1 cellular context compared by ENCODE assay signal in genomic region chr20:40962733-40963504, GRCh38.
A peak's percentile ranks its signal among the peaks of the same experiment; 100 is the strongest.
TF ChIP-seq lines count a peak whose summit lies in the region.

No MANE protein-coding gene starts in this region.

TF ChIP-seq in HepG2, 621 proteins besides CTCF, POLR2A, EP300 and RAD21 (continued from another document and continues in another):
- TF ChIP-seq UBTF (CRISPR knock-in tag; IDR thresholded peaks at IDR 0.05) (peak; percentile 38; the same call in 1 of the 2 replicates), GATA4 (IDR thresholded peaks at IDR 0.05; ENCODE audit: borderline replicate concordance, low read depth) (no peak), ZNF407 (CRISPR knock-in tag; IDR thresholded peaks at IDR 0.05; ENCODE audit: not compliant biosample characterization) (peak; percentile 29), ZNF781 (CRISPR knock-in tag; IDR thresholded peaks at IDR 0.05; ENCODE audit: borderline replicate concordance, not compliant biosample characterization) (peak; percentile 63), HOXA3 (CRISPR knock-in tag; IDR thresholded peaks at IDR 0.05) (peak; percentile 13; the same call in 1 of the 2 replicates), ZNF224 (CRISPR knock-in tag; IDR thresholded peaks at IDR 0.05) (peak; percentile 48; the same call in 1 of the 2 replicates), ZNF138 (CRISPR knock-in tag; IDR thresholded peaks at IDR 0.05; ENCODE audit: low read depth) (0 out of 2 replicates have a peak, but pooled peaks have one; percentile 43), ZNF350 (CRISPR knock-in tag; IDR thresholded peaks at IDR 0.05; ENCODE audit: borderline replicate concordance, low read depth) (peak; percentile 68; the same call in 1 of the 2 replicates), ARNTL (CRISPR knock-in tag; IDR thresholded peaks at IDR 0.05) (no peak), ARHGAP35 (CRISPR knock-in tag; IDR thresholded peaks at IDR 0.05; ENCODE audit: borderline replicate concordance) (0 out of 2 replicates have a peak, but pooled peaks have one; percentile 51), ZBTB8A (CRISPR knock-in tag; IDR thresholded peaks at IDR 0.05; ENCODE audit: borderline replicate concordance, low read depth) (no peak), ZNF543 (CRISPR knock-in tag; IDR thresholded peaks at IDR 0.05) (0 out of 2 replicates have a peak, but pooled peaks have one; percentile 38), ZGPAT (CRISPR knock-in tag; IDR thresholded peaks at IDR 0.05) (peak; percentile 52; the same call in 1 of the 2 replicates), ZNF567 (CRISPR knock-in tag; IDR thresholded peaks at IDR 0.05; ENCODE audit: borderline replicate concordance) (no peak), ZNF710 (CRISPR knock-in tag; IDR thresholded peaks at IDR 0.05; ENCODE audit: borderline replicate concordance) (0 out of 2 replicates have a peak, but pooled peaks have one; percentile 9), ZNF496 (CRISPR knock-in tag; IDR thresholded peaks at IDR 0.05; ENCODE audit: insufficient replicate concordance) (no peak), HNRNPLL (IDR thresholded peaks at IDR 0.05; ENCODE audit: low read depth, low read length, poor library complexity, severe bottlenecking) (peak; percentile 22), ZUFSP (CRISPR knock-in tag; IDR thresholded peaks at IDR 0.05; ENCODE audit: borderline replicate concordance) (no peak), MYC (CRISPR knock-in tag; IDR thresholded peaks at IDR 0.05; ENCODE audit: borderline replicate concordance) (0 out of 2 replicates have a peak, but pooled peaks have one; percentile 2), YEATS2 (CRISPR knock-in tag; IDR thresholded peaks at IDR 0.05; ENCODE audit: borderline replicate concordance) (0 out of 2 replicates have a peak, but pooled peaks have one; percentile 28), RBAK (CRISPR knock-in tag; IDR thresholded peaks at IDR 0.05) (no peak), ZNF331 (CRISPR knock-in tag; IDR thresholded peaks at IDR 0.05) (peak; percentile 57; the same call in 1 of the 2 replicates), ZBTB14 (CRISPR knock-in tag; IDR thresholded peaks at IDR 0.05) (no peak), FOXK1 (CRISPR knock-in tag; IDR thresholded peaks at IDR 0.05; ENCODE audit: borderline replicate concordance, low read depth) (peak; percentile 39; the same call in 1 of the 2 replicates), ZBTB33 (CRISPR knock-in tag; IDR thresholded peaks at IDR 0.05) (no peak), PTBP1 (IDR thresholded peaks at IDR 0.05; ENCODE audit: low read depth, low read length, poor library complexity, severe bottlenecking) (peak; percentile 65), GABPB1 (CRISPR knock-in tag; IDR thresholded peaks at IDR 0.05) (no peak; the same call in 1 of the 2 replicates), ZNF776 (CRISPR knock-in tag; IDR thresholded peaks at IDR 0.05) (0 out of 2 replicates have a peak, but pooled peaks have one; percentile 15), PRDM10 (CRISPR knock-in tag; IDR thresholded peaks at IDR 0.05; ENCODE audit: low read depth) (0 out of 2 replicates have a peak, but pooled peaks have one; percentile 32), ZNF121 (CRISPR knock-in tag; IDR thresholded peaks at IDR 0.05) (no peak), ZMYM3 (CRISPR knock-in tag; IDR thresholded peaks at IDR 0.05) (peak; percentile 10; the same call in 1 of the 2 replicates)
